Comparison of ENCODE assay signal across 8 cellular contexts in genomic region chr7:35519971-35520809, GRCh38.
DNase-seq lines count a peak whose midpoint lies in the region; ATAC-seq and TF ChIP-seq lines count a peak whose summit lies in the region.

No MANE protein-coding gene starts in this region.

- no peaks in the 10 kb centered on the region for H3K4me1 ChIP-seq in OCI-LY1 (ENCODE audit: insufficient read depth, low read length, severe bottlenecking)
- H3K4me1 ChIP-seq in neutrophil (ENCODE audit: control insufficient read depth in 1 of 2, insufficient read depth in 1 of 2, low read depth in 1 of 2, low read length in 1 of 2) = no peaks in the 10 kb centered on the region

- H3K4me2 ChIP-seq in OCI-LY1 (ENCODE audit: low read length) = peak overlapping the region; percentile 30; the same call in 1 of the 2 replicates

- H3K36me3 Mint-ChIP-seq in activated T-cell treated with anti-CD3 and anti-CD28 coated beads, Interleukin-2, amount 50 U/mL, for 4 hours (ENCODE audit: insufficient read depth) = no peaks in the 10 kb centered on the region

- no peak overlapping the region for H3K4me3 Mint-ChIP-seq in activated T-cell treated with anti-CD3 and anti-CD28 coated beads, Interleukin-2, amount 50 U/mL, for 4 hours

- H3K9me3 ChIP-seq in OCI-LY1 (ENCODE audit: low read length) (no peaks in the 10 kb centered on the region), neutrophil (no peaks in the 10 kb centered on the region)

- ATAC-seq in GM21528 (IDR thresholded peaks at IDR 0.05; ENCODE audit: low FRiP score, unreplicated experiment) (peak; percentile 90), GM19324 (IDR thresholded peaks at IDR 0.05; ENCODE audit: low FRiP score, unreplicated experiment) (no peak)
- ATAC-seq in activated T-cell treated with anti-CD3 and anti-CD28 coated beads, Interleukin-2, amount 50 U/mL, for 4 hours = peak; percentile 51 to 59

- peaks cover 1% of the 10 kb centered on the region for H3K4me1 Mint-ChIP-seq in activated T-cell treated with anti-CD3 and anti-CD28 coated beads, Interleukin-2, amount 50 U/mL, for 4 hours (ENCODE audit: low read depth)

- H3K79me2 ChIP-seq in OCI-LY1 (ENCODE audit: insufficient read depth, low read length) = no peaks in the 10 kb centered on the region

- TF ChIP-seq CTCF in OCI-LY1 (IDR thresholded peaks at IDR 0.05; ENCODE audit: low read length) = peak; percentile 96
- peak; percentile 93 for TF ChIP-seq CTCF in fibroblast of pulmonary artery (IDR thresholded peaks at IDR 0.05; ENCODE audit: low read length, missing control alignments)
- peak; percentile 59 for TF ChIP-seq CTCF in neutrophil (IDR thresholded peaks at IDR 0.05)

- H3K27me3 ChIP-seq in OCI-LY1 (ENCODE audit: insufficient read depth, low read length) (no peaks in the 10 kb centered on the region), neutrophil (peaks cover 71% of the 10 kb centered on the region)

- H3K9me3 Mint-ChIP-seq in activated T-cell treated with anti-CD3 and anti-CD28 coated beads, Interleukin-2, amount 50 U/mL, for 4 hours = no peaks in the 10 kb centered on the region

- H3K4me3 ChIP-seq in OCI-LY1 (ENCODE audit: low read depth, low read length, poor library complexity, severe bottlenecking) (no peak overlapping the region), fibroblast of pulmonary artery (replicated peaks; ENCODE audit: low read depth, low read length) (no peak overlapping the region), neutrophil (ENCODE audit: low read depth in 1 of 2, low read length in 1 of 2) (no peak overlapping the region)

- H3K9me2 ChIP-seq in OCI-LY1 (ENCODE audit: low read depth, low read length) = no peaks in the 10 kb centered on the region

- no peaks in the 10 kb centered on the region for H4K20me1 ChIP-seq in OCI-LY1 (ENCODE audit: insufficient read depth, low read length)

- H3K27ac ChIP-seq in OCI-LY1 (ENCODE audit: low read depth, low read length, poor library complexity, severe bottlenecking) = no peak overlapping the region
- no peak overlapping the region for H3K27ac ChIP-seq in neutrophil

- H3K9ac ChIP-seq in OCI-LY1 (ENCODE audit: low read length) = no peak overlapping the region

- H3K36me3 ChIP-seq in OCI-LY1 (ENCODE audit: insufficient read depth, low read length) (no peaks in the 10 kb centered on the region), neutrophil (no peaks in the 10 kb centered on the region)

- no peaks in the 10 kb centered on the region for H3F3A ChIP-seq in OCI-LY1 (ENCODE audit: insufficient read depth, low read length)

- peak; percentile 83 for DNase-seq in Daoy (ENCODE audit: low read depth)
- DNase-seq in HuH-7.5 (ENCODE audit: low spot score) = peak; percentile 77
- DNase-seq in activated T-cell treated with anti-CD3 and anti-CD28 coated beads, Interleukin-2, amount 50 U/mL, for 4 hours = peak; percentile 16
- DNase-seq in fibroblast of pulmonary artery (ENCODE audit: low read depth) = peak; percentile 85

- H3K27me3 Mint-ChIP-seq in activated T-cell treated with anti-CD3 and anti-CD28 coated beads, Interleukin-2, amount 50 U/mL, for 4 hours (ENCODE audit: low read depth) = peaks cover 15% of the 10 kb centered on the region

- no peak overlapping the region for H2AFZ ChIP-seq in OCI-LY1 (ENCODE audit: low read length)

Comparison
In these comparisons a context has a peak if more than half of its experiments do, and no peak if none do; other contexts are left out.
1. DNase-seq: peak in every context shown above with its lines; median percentile 85 in fibroblast of pulmonary artery; 83 in Daoy; 77 in HuH-7.5; 16 in activated T-cell treated with anti-CD3 and anti-CD28 coated beads, Interleukin-2, amount 50 U/mL, for 4 hours.